In the genomic region with DNA sequence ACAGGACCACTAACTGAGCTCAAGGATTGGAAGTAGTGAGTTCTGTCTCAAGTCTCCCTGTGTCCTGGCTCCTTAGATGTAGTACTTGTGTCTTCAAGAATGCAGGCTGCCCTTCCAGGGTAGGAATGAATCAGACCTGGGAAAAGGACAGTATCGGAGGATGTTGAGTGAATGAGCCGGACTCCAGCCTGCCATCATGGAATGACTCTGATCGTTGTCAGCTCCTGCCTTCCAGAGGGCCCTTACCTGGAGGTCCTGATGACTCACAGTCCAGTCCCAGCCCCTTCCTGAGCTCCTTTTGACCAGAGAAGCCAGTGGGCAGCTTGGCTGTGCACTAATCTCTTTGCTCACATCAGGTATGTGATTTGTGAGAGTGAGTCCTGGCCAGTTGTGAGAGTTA, we compare ENCODE assay signal across 1 cellular context.
TF ChIP-seq lines count a peak whose summit lies in the region.

No MANE protein-coding gene starts in this region.

TF ChIP-seq in GM23338, 12 proteins besides CTCF, POLR2A, EP300 and RAD21 (continued from another document):
- no peak for TF ChIP-seq CREB1 (CRISPR knock-in tag; IDR thresholded peaks at IDR 0.05; ENCODE audit: low read depth)
- TF ChIP-seq, protein P1, sequence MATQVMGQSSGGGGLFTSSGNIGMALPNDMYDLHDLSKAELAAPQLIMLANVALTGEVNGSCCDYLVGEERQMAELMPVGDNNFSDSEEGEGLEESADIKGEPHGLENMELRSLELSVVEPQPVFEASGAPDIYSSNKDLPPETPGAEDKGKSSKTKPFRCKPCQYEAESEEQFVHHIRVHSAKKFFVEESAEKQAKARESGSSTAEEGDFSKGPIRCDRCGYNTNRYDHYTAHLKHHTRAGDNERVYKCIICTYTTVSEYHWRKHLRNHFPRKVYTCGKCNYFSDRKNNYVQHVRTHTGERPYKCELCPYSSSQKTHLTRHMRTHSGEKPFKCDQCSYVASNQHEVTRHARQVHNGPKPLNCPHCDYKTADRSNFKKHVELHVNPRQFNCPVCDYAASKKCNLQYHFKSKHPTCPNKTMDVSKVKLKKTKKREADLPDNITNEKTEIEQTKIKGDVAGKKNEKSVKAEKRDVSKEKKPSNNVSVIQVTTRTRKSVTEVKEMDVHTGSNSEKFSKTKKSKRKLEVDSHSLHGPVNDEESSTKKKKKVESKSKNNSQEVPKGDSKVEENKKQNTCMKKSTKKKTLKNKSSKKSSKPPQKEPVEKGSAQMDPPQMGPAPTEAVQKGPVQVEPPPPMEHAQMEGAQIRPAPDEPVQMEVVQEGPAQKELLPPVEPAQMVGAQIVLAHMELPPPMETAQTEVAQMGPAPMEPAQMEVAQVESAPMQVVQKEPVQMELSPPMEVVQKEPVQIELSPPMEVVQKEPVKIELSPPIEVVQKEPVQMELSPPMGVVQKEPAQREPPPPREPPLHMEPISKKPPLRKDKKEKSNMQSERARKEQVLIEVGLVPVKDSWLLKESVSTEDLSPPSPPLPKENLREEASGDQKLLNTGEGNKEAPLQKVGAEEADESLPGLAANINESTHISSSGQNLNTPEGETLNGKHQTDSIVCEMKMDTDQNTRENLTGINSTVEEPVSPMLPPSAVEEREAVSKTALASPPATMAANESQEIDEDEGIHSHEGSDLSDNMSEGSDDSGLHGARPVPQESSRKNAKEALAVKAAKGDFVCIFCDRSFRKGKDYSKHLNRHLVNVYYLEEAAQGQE (IDR thresholded peaks at IDR 0.05; ENCODE audit: unreplicated experiment) = no peak
- no peak for TF ChIP-seq STAT1 (IDR thresholded peaks at IDR 0.05; ENCODE audit: unreplicated experiment)
- no peak for TF ChIP-seq EZH2phosphoT487 (IDR thresholded peaks at IDR 0.05; ENCODE audit: unreplicated experiment)
- TF ChIP-seq ZNF462 (CRISPR knock-in tag; IDR thresholded peaks at IDR 0.05) = no peak
